Comparison of ENCODE assay signal across 1 cellular context in the genomic region with DNA sequence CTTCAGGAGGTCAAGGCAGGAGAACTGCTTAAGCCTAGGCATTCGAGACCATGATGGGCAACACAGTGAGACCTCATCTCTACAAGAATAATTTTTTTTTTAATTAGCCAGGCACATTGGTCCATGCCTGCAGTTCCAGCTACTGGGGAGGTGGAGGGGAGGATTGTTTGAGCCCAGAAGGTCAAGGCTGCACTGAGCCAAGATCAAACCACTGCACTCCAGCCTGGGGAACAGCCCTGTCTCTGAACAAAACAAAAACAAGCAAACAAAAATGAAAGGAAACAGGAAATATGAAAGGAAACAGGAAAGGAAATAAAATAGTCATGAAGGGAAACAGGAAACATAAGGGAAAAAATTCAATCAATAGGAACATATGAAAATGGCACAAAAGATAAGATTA.
TF ChIP-seq lines count a peak whose summit lies in the region.

No MANE protein-coding gene starts in this region.

TF ChIP-seq in HepG2, 621 proteins besides CTCF, POLR2A, EP300 and RAD21 (continued from another document and continues in another):
- TF ChIP-seq ZNF280D (CRISPR knock-in tag; IDR thresholded peaks at IDR 0.05) (peak; percentile 47; the same call in 1 of the 2 replicates), FOXO1 (CRISPR knock-in tag; IDR thresholded peaks at IDR 0.05) (peak; percentile 93), GATA4 (IDR thresholded peaks at IDR 0.05; ENCODE audit: borderline replicate concordance, low read depth) (peak; percentile 74; the same call in 1 of the 2 replicates), ZNF317 (CRISPR knock-in tag; IDR thresholded peaks at IDR 0.05) (no peak), KDM4B (CRISPR knock-in tag; IDR thresholded peaks at IDR 0.05) (no peak), POGZ (CRISPR knock-in tag; IDR thresholded peaks at IDR 0.05) (peak; percentile 75), ELF3 (CRISPR knock-in tag; IDR thresholded peaks at IDR 0.05) (peak; percentile 95), SOX13 (IDR thresholded peaks at IDR 0.05) (no peak), SOX13 (CRISPR knock-in tag; conservative IDR thresholded peaks at IDR 0.05 in 1 of 2, IDR thresholded peaks at IDR 0.05 in 1 of 2) (peak in 1 of 2 experiments; percentile 78; a peak in 2 of 4 replicates), PAF1 (CRISPR knock-in tag; IDR thresholded peaks at IDR 0.05) (no peak), HDAC2 (CRISPR knock-in tag; IDR thresholded peaks at IDR 0.05) (peak; percentile 80; the same call in 1 of the 2 replicates), ZSCAN9 (CRISPR knock-in tag; IDR thresholded peaks at IDR 0.05; ENCODE audit: borderline replicate concordance) (peak; percentile 68; the same call in 1 of the 2 replicates), NFIC (IDR thresholded peaks at IDR 0.05; ENCODE audit: low read length) (peak; percentile 76; the same call in 1 of the 2 replicates), ZNF598 (CRISPR knock-in tag; IDR thresholded peaks at IDR 0.05; ENCODE audit: borderline replicate concordance) (no peak), HMG20A (CRISPR knock-in tag; IDR thresholded peaks at IDR 0.05; ENCODE audit: borderline replicate concordance) (peak; percentile 79; the same call in 1 of the 2 replicates), ZNF44 (CRISPR knock-in tag; IDR thresholded peaks at IDR 0.05) (no peak)
- TF ChIP-seq, protein P1, sequence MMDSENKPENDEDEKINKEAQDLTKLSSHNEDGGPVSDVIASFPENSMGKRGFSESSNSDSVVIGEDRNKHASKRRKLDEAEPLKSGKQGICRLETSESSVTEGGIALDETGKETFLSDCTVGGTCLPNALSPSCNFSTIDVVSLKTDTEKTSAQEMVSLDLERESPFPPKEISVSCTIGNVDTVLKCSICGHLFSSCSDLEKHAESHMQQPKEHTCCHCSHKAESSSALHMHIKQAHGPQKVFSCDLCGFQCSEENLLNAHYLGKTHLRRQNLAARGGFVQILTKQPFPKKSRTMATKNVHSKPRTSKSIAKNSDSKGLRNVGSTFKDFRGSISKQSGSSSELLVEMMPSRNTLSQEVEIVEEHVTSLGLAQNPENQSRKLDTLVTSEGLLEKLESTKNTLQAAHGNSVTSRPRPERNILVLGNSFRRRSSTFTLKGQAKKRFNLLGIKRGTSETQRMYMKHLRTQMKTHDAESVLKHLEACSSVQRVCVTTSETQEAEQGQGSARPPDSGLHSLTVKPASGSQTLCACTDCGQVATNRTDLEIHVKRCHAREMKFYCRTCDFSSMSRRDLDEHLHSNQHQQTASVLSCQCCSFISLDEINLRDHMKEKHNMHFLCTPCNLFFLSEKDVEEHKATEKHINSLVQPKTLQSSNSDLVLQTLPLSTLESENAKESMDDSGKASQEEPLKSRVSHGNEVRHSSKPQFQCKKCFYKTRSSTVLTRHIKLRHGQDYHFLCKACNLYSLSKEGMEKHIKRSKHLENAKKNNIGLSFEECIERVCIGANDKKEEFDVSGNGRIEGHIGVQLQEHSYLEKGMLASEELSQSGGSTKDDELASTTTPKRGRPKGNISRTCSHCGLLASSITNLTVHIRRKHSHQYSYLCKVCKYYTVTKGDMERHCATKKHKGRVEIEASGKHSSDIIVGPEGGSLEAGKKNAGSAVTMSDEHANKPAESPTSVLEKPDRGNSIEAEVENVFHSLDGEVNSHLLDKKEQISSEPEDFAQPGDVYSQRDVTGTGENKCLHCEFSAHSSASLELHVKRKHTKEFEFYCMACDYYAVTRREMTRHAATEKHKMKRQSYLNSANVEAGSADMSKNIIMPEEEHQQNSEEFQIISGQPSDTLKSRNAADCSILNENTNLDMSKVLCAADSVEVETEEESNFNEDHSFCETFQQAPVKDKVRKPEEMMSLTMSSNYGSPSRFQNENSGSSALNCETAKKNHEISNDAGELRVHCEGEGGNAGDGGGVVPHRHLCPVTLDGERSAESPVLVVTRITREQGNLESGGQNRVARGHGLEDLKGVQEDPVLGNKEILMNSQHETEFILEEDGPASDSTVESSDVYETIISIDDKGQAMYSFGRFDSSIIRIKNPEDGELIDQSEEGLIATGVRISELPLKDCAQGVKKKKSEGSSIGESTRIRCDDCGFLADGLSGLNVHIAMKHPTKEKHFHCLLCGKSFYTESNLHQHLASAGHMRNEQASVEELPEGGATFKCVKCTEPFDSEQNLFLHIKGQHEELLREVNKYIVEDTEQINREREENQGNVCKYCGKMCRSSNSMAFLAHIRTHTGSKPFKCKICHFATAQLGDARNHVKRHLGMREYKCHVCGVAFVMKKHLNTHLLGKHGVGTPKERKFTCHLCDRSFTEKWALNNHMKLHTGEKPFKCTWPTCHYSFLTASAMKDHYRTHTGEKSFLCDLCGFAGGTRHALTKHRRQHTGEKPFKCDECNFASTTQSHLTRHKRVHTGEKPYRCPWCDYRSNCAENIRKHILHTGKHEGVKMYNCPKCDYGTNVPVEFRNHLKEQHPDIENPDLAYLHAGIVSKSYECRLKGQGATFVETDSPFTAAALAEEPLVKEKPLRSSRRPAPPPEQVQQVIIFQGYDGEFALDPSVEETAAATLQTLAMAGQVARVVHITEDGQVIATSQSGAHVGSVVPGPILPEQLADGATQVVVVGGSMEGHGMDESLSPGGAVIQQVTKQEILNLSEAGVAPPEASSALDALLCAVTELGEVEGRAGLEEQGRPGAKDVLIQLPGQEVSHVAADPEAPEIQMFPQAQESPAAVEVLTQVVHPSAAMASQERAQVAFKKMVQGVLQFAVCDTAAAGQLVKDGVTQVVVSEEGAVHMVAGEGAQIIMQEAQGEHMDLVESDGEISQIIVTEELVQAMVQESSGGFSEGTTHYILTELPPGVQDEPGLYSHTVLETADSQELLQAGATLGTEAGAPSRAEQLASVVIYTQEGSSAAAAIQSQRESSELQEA (CRISPR knock-in tag; IDR thresholded peaks at IDR 0.05; ENCODE audit: not compliant biosample characterization) = no peak
- TF ChIP-seq, protein P2, sequence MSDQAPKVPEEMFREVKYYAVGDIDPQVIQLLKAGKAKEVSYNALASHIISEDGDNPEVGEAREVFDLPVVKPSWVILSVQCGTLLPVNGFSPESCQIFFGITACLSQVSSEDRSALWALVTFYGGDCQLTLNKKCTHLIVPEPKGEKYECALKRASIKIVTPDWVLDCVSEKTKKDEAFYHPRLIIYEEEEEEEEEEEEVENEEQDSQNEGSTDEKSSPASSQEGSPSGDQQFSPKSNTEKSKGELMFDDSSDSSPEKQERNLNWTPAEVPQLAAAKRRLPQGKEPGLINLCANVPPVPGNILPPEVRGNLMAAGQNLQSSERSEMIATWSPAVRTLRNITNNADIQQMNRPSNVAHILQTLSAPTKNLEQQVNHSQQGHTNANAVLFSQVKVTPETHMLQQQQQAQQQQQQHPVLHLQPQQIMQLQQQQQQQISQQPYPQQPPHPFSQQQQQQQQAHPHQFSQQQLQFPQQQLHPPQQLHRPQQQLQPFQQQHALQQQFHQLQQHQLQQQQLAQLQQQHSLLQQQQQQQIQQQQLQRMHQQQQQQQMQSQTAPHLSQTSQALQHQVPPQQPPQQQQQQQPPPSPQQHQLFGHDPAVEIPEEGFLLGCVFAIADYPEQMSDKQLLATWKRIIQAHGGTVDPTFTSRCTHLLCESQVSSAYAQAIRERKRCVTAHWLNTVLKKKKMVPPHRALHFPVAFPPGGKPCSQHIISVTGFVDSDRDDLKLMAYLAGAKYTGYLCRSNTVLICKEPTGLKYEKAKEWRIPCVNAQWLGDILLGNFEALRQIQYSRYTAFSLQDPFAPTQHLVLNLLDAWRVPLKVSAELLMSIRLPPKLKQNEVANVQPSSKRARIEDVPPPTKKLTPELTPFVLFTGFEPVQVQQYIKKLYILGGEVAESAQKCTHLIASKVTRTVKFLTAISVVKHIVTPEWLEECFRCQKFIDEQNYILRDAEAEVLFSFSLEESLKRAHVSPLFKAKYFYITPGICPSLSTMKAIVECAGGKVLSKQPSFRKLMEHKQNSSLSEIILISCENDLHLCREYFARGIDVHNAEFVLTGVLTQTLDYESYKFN (CRISPR knock-in tag; conservative IDR thresholded peaks at IDR 0.05) = peak; percentile 94
- TF ChIP-seq, protein P3, sequence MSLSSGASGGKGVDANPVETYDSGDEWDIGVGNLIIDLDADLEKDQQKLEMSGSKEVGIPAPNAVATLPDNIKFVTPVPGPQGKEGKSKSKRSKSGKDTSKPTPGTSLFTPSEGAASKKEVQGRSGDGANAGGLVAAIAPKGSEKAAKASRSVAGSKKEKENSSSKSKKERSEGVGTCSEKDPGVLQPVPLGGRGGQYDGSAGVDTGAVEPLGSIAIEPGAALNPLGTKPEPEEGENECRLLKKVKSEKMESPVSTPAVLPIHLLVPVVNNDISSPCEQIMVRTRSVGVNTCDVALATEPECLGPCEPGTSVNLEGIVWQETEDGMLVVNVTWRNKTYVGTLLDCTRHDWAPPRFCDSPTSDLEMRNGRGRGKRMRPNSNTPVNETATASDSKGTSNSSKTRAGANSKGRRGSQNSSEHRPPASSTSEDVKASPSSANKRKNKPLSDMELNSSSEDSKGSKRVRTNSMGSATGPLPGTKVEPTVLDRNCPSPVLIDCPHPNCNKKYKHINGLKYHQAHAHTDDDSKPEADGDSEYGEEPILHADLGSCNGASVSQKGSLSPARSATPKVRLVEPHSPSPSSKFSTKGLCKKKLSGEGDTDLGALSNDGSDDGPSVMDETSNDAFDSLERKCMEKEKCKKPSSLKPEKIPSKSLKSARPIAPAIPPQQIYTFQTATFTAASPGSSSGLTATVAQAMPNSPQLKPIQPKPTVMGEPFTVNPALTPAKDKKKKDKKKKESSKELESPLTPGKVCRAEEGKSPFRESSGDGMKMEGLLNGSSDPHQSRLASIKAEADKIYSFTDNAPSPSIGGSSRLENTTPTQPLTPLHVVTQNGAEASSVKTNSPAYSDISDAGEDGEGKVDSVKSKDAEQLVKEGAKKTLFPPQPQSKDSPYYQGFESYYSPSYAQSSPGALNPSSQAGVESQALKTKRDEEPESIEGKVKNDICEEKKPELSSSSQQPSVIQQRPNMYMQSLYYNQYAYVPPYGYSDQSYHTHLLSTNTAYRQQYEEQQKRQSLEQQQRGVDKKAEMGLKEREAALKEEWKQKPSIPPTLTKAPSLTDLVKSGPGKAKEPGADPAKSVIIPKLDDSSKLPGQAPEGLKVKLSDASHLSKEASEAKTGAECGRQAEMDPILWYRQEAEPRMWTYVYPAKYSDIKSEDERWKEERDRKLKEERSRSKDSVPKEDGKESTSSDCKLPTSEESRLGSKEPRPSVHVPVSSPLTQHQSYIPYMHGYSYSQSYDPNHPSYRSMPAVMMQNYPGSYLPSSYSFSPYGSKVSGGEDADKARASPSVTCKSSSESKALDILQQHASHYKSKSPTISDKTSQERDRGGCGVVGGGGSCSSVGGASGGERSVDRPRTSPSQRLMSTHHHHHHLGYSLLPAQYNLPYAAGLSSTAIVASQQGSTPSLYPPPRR (CRISPR knock-in tag; IDR thresholded peaks at IDR 0.05; ENCODE audit: borderline replicate concordance) = peak; percentile 80; the same call in 1 of the 2 replicates
- TF ChIP-seq, protein P4, sequence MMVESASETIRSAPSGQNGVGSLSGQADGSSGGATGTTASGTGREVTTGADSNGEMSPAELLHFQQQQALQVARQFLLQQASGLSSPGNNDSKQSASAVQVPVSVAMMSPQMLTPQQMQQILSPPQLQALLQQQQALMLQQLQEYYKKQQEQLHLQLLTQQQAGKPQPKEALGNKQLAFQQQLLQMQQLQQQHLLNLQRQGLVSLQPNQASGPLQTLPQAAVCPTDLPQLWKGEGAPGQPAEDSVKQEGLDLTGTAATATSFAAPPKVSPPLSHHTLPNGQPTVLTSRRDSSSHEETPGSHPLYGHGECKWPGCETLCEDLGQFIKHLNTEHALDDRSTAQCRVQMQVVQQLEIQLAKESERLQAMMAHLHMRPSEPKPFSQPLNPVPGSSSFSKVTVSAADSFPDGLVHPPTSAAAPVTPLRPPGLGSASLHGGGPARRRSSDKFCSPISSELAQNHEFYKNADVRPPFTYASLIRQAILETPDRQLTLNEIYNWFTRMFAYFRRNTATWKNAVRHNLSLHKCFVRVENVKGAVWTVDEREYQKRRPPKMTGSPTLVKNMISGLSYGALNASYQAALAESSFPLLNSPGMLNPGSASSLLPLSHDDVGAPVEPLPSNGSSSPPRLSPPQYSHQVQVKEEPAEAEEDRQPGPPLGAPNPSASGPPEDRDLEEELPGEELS (CRISPR knock-in tag; IDR thresholded peaks at IDR 0.05) = peak; percentile 99
